16 cellular contexts compared by ENCODE assay signal in the genomic region with DNA sequence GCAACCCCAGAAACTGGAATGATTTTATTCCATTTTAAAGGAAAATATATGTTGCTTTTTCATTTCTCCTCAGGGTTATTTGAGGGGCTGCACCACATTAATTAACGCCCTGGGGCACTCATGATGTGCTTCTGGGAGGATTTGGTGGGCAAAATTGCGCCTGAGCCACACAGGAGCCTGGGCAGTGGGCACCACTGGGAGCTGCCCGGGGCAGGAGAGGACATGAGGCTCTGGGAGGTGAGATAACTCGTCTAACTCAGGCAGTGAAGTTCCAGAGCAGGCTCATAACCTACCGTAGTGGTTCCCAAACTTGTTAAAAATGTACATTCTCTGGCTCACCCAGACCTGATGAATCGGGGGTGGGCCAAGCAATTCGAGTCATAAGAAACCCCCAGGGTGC.
"Had no signal": no experiment of that assay in that cellular context is flagged by ENCODE, and none has a peak within 500 bp of the region (broad histone marks: within the 10 kb centered on the region; RNA-seq: fewer than 3 reads in every experiment).

No MANE protein-coding gene starts in this region.

- H3K36me3 ChIP-seq: left ventricle myocardium inferior, lower lobe of right lung, neutrophil, tibial nerve had no signal

- H3K27me3 ChIP-seq: testis, tibial nerve had no signal

- H3K4me2 ChIP-seq: smooth muscle cell had no signal

- H3K9me3 ChIP-seq: left ventricle myocardium inferior, lower lobe of right lung, neutrophil, testis, tibial nerve had no signal

- H3K4me3 ChIP-seq: left ventricle myocardium inferior, lower lobe of right lung, smooth muscle cell, testis, tibial nerve had no signal

- DNase-seq: dermis blood vessel endothelial cell; foreskin keratinocyte; immature natural killer cell; kidney; left cardiac atrium; left ventricle myocardium inferior; lower lobe of right lung; midbrain; naive B cell; right cardiac atrium; stimulated activated CD4-positive, alpha-beta T cell treated with anti-CD3 and anti-CD28 coated beads, Interleukin-2, amount 100 ng/mL, for 48 hours; stimulated activated naive CD8-positive, alpha-beta T cell treated with anti-CD3 and anti-CD28 coated beads, Interleukin-15, Interleukin-2, amounts not matched to agents 100 U/mL and 50 U/mL, for 24 hours; testis had no signal

- H3K27ac ChIP-seq: foreskin keratinocyte, left ventricle myocardium inferior, lower lobe of right lung, neutrophil, testis, tibial nerve had no signal

- H3K4me1 ChIP-seq: lower lobe of right lung, tibial nerve had no signal
